ENCODE assay signal across 16 cellular contexts in genomic region chr9:36141761-36142160, GRCh38. TPM values are rescaled to one million over a fixed set of nuclear protein-coding genes. Genes with fewer than 3 reads are reported as not detected.
DNase-seq lines count a peak whose midpoint lies in the region; ATAC-seq and TF ChIP-seq lines count a peak whose summit lies in the region.
"Had no signal": no experiment of that assay in that cellular context is flagged by ENCODE, and none has a peak within 500 bp of the region (broad histone marks: within the 10 kb centered on the region; RNA-seq: fewer than 3 reads in every experiment).

No MANE protein-coding gene starts in this region.

- peaks cover 13 to 21% of the 10 kb centered on the region in 2 donors for H3K36me3 Mint-ChIP-seq in activated T-cell treated with anti-CD3 and anti-CD28 coated beads, Interleukin-2, amount 50 U/mL, for 72 hours (ENCODE audit: insufficient read depth in 2 of 2)
- H3K36me3 Mint-ChIP-seq in natural killer cell: no peaks in the 10 kb centered on the region

- no peak for TF ChIP-seq POLR2A in transverse colon (IDR thresholded peaks at IDR 0.05)

- H3K4me1 ChIP-seq in ascending aorta (peaks cover 12 to 33% of the 10 kb centered on the region in 2 donors), transverse colon (peaks cover 33 to 84% (median 61%) of the 10 kb centered on the region in 4 donors)

- H3K9me3 Mint-ChIP-seq in activated T-cell treated with anti-CD3 and anti-CD28 coated beads, Interleukin-2, amount 50 U/mL, for 72 hours: peaks cover 8 to 10% of the 10 kb centered on the region in 2 donors
- H3K9me3 Mint-ChIP-seq in natural killer cell: peaks cover 4 to 9% of the 10 kb centered on the region in 2 donors

- peak overlapping the region; percentile 32 for H3K27ac Mint-ChIP-seq in activated T-cell treated with anti-CD3 and anti-CD28 coated beads, Interleukin-2, amount 50 U/mL, for 72 hours
- peak overlapping the region; percentile 93 to 100 for H3K27ac Mint-ChIP-seq in natural killer cell
- H3K27ac Mint-ChIP-seq: type B pancreatic cell had no signal

- no peaks in the 10 kb centered on the region for H3K27me3 ChIP-seq in ascending aorta
- H3K27me3 ChIP-seq in transverse colon: no peaks in the 10 kb centered on the region

- peak overlapping the region; percentile 81 to 86 for H3K27ac ChIP-seq in ascending aorta
- peak overlapping the region; percentile 78 to 92 (median 90) for H3K27ac ChIP-seq in transverse colon

- H3K4me1 Mint-ChIP-seq in activated T-cell treated with anti-CD3 and anti-CD28 coated beads, Interleukin-2, amount 50 U/mL, for 72 hours (ENCODE audit: low read depth): peaks cover 92% of the 10 kb centered on the region
- peaks cover 97 to 99% of the 10 kb centered on the region in 2 donors for H3K4me1 Mint-ChIP-seq in natural killer cell

- H3K4me3 ChIP-seq in ascending aorta (no peak overlapping the region), transverse colon (no peak overlapping the region)
- H3K4me3 ChIP-seq: gastrocnemius medialis, mucosa of descending colon had no signal

- DNase-seq in activated T-cell treated with anti-CD3 and anti-CD28 coated beads, Interleukin-2, amount 50 U/mL, for 72 hours: no peak
- DNase-seq in activated T-cell treated with anti-CD3 and anti-CD28 coated beads, Interleukin-2, amount 50 U/mL, for 48 hours: no peak
- DNase-seq in ascending aorta (ENCODE audit: low spot score in 2 of 2) (no peak), natural killer cell (no peak), transverse colon (no peak), amniotic stem cell (lab: John Stamatoyannopoulos, UW) (no peak), nucleus accumbens (lab: John Stamatoyannopoulos, UW) (no peak)
- no peak for DNase-seq in stimulated activated CD4-positive, alpha-beta T cell treated with anti-CD3 and anti-CD28 coated beads, Interleukin-4, amount 100 ng/mL, for 1 hour
- DNase-seq: activated CD4-positive, alpha-beta T cell treated with anti-CD3 and anti-CD28 coated beads for 48 hours; DMS79; gastrocnemius medialis; islet precursor cell; mucosa of descending colon; NCI-H1105 had no signal

- no peak for ATAC-seq in activated T-cell treated with anti-CD3 and anti-CD28 coated beads, Interleukin-2, amount 50 U/mL, for 72 hours (replicated peaks in 1 of 2)
- no peak for ATAC-seq in natural killer cell
- ATAC-seq: gastrocnemius medialis had no signal

- peaks cover 9% of the 10 kb centered on the region for H3K27me3 Mint-ChIP-seq in activated T-cell treated with anti-CD3 and anti-CD28 coated beads, Interleukin-2, amount 50 U/mL, for 72 hours (ENCODE audit: low read depth)
- no peaks in the 10 kb centered on the region for H3K27me3 Mint-ChIP-seq in natural killer cell (ENCODE audit: low read depth in 2 of 2)

- in situ Hi-C loops in transverse colon (cut with MboI; ENCODE audit: low pct_ligation_motif_present in 1 of 4, low pct_unique_long_range_greater_than_20kb in 1 of 4, low sequenced_read_pairs in 3 of 4): no loop called here

- intact Hi-C loops in ascending aorta (cut with DNase I) (loop anchor here (1.0 to 5.0 kb wide), 2 partner anchors 25 to 116 kb away; partner anchors contain the start of gene GNE), natural killer cell (cut with micrococcal nuclease) (loop anchor here (10.0 kb wide), 1 partner anchor 327 kb away; the partner anchor contains the start of genes HINT2 and SPAG8), transverse colon (cut with DNase I; ENCODE audit: low total_unique reads) (no loop called here)

- H3K36me3 ChIP-seq in ascending aorta (no peaks in the 10 kb centered on the region), transverse colon (no peaks in the 10 kb centered on the region)
- H3K36me3 ChIP-seq: gastrocnemius medialis had no signal

- 92 to 94% methylated on average over 2 to 7 of the region's 7 CpGs for WGBS in transverse colon (ENCODE audit: low coverage in 1 of 2), 2 donors

- TF ChIP-seq CTCF in ascending aorta (IDR thresholded peaks at IDR 0.05) (no peak), natural killer cell (IDR thresholded peaks at IDR 0.05) (no peak), transverse colon (IDR thresholded peaks at IDR 0.05) (no peak)

- H3K9me3 ChIP-seq in ascending aorta (no peaks in the 10 kb centered on the region), transverse colon (no peaks in the 10 kb centered on the region)
- H3K9me3 ChIP-seq: gastrocnemius medialis, mucosa of descending colon had no signal

- no peak for TF ChIP-seq EP300 in transverse colon (IDR thresholded peaks at IDR 0.05; ENCODE audit: low read depth)

- H3K4me3 Mint-ChIP-seq in activated T-cell treated with anti-CD3 and anti-CD28 coated beads, Interleukin-2, amount 50 U/mL, for 72 hours: peak overlapping the region; percentile 33 to 77
- H3K4me3 Mint-ChIP-seq in natural killer cell: peak overlapping the region; percentile 96
- H3K4me3 Mint-ChIP-seq: type B pancreatic cell had no signal

RNA-seq across cellular contexts. Expression of gene GLIPR2, which starts 5.2 kb away (rescaled TPM):
- 10 to 100 TPM; 17.7 to 22.7 TPM for total RNA-seq in activated T-cell treated with anti-CD3 and anti-CD28 coated beads, Interleukin-2, amount 50 U/mL, for 72 hours
- total RNA-seq in ascending aorta: 54.4 TPM
- total RNA-seq in natural killer cell: 100 to 1,000 TPM; 124 to 135 (median 125) TPM
- 10 to 100 TPM in 3 of 4 donors, 1 to 10 TPM in 1; 9.7 to 40.4 (median 26.7) TPM for total RNA-seq in transverse colon

RNA-seq across cellular contexts. Expression of gene CCIN, which starts 27.4 kb away (rescaled TPM):
- total RNA-seq in activated T-cell treated with anti-CD3 and anti-CD28 coated beads, Interleukin-2, amount 50 U/mL, for 72 hours: under 1 TPM in 1 of 2 donors, not detected in 1; 0.12 TPM
- total RNA-seq in ascending aorta: not detected
- 1 to 10 TPM; 2.0 to 2.8 (median 2.0) TPM for total RNA-seq in natural killer cell
- total RNA-seq in transverse colon: not detected
- total RNA-seq: gastrocnemius medialis, NCI-H460 had no signal

RNA-seq across cellular contexts. Expression of gene CLTA, which starts 49.0 kb away (rescaled TPM):
- 10 to 100 TPM; 86.8 to 91.6 TPM for total RNA-seq in activated T-cell treated with anti-CD3 and anti-CD28 coated beads, Interleukin-2, amount 50 U/mL, for 72 hours
- 222 TPM for total RNA-seq in ascending aorta
- total RNA-seq in natural killer cell: 10 to 100 TPM; 49.4 to 62.0 (median 52.6) TPM
- total RNA-seq in transverse colon: 100 to 1,000 TPM; 163 to 308 (median 217) TPM
